2 cellular contexts compared by ENCODE assay signal in genomic region chrX:2684256-2684655, GRCh38.
TF ChIP-seq lines count a peak whose summit lies in the region.

No MANE protein-coding gene starts in this region.

TF ChIP-seq in HEK293, 187 proteins besides CTCF, POLR2A, EP300 and RAD21:
- TF ChIP-seq ZSCAN18 (tag by site-specific recombination; IDR thresholded peaks at IDR 0.05) (no peak), ZFHX2 (tag by site-specific recombination; conservative IDR thresholded peaks at IDR 0.05) (peak; percentile 46), EGR2 (tag by site-specific recombination; IDR thresholded peaks at IDR 0.05; ENCODE audit: low read depth) (peak; percentile 92)

TF ChIP-seq in K562, 482 proteins besides CTCF, POLR2A, EP300 and RAD21:
- TF ChIP-seq EGR1 (conservative IDR thresholded peaks at IDR 0.05) (0 out of 2 replicates have a peak, but pooled peaks have one; percentile 14), TOE1 (IDR thresholded peaks at IDR 0.05; ENCODE audit: borderline replicate concordance) (no peak), TOE1 (CRISPR knock-in tag; IDR thresholded peaks at IDR 0.05; ENCODE audit: borderline replicate concordance, low read depth) (no peak), SRSF7 (optimal IDR thresholded peaks at IDR 0.05; ENCODE audit: low read depth, low read length) (no peak), MED1 (CRISPR knock-in tag; IDR thresholded peaks at IDR 0.05; ENCODE audit: borderline replicate concordance) (no peak)
